17 cellular contexts compared by ENCODE assay signal in the genomic region with DNA sequence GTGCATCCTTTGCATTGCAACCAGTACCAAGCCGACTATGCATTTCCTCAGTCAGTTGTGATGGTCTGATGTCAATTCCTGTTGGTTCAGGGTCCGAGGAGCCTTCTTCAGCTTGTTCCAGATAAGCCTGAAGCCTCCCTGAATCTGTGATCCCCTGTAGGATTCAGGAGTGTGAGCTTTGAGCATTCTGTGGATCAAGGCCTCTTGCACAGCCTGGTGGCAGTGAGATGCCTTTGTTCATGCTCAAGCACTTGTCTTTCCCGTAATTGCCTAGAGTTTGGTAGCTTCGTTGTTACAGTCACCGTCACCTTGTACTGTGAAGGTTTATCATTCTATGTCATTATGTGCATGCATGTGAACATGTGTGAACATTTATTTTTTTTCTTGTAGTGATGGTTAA.
DNase-seq lines count a peak whose midpoint lies in the region; ATAC-seq and TF ChIP-seq lines count a peak whose summit lies in the region.
"Had no signal": no experiment of that assay in that cellular context is flagged by ENCODE, and none has a peak within 500 bp of the region (broad histone marks: within the 10 kb centered on the region; RNA-seq: fewer than 3 reads in every experiment).

No MANE protein-coding gene starts in this region.

- no peaks in the 10 kb centered on the region for H3K9me3 Mint-ChIP-seq in type B pancreatic cell
- no peaks in the 10 kb centered on the region for H3K9me3 Mint-ChIP-seq in stimulated activated naive CD8-positive, alpha-beta T cell treated with anti-CD3 and anti-CD28 coated beads, Interleukin-15, amount 100 ng/mL, for 72 hours
- peaks cover 3% of the 10 kb centered on the region for H3K9me3 Mint-ChIP-seq in stimulated activated memory B cell treated with anti-CD40 and anti-IgM and Interleukin-4, amounts not matched to agents 10 μg/mL and 1 μg/mL and 100 μg/mL, for 72 hours

- H3K27ac ChIP-seq in brain microvascular endothelial cell = no peak overlapping the region
- H3K27ac ChIP-seq: C4-2B had no signal

- H3K4me1 Mint-ChIP-seq in type B pancreatic cell (ENCODE audit: unreplicated experiment) = peaks cover 50% of the 10 kb centered on the region
- H3K4me1 Mint-ChIP-seq in stimulated activated naive CD8-positive, alpha-beta T cell treated with anti-CD3 and anti-CD28 coated beads, Interleukin-15, amount 100 ng/mL, for 72 hours = peaks cover 19% of the 10 kb centered on the region
- H3K4me1 Mint-ChIP-seq in stimulated activated memory B cell treated with anti-CD40 and anti-IgM and Interleukin-4, amounts not matched to agents 10 μg/mL and 1 μg/mL and 100 μg/mL, for 72 hours = peaks cover 7% of the 10 kb centered on the region

- DNase-seq in NCI-H82 (lab: John Stamatoyannopoulos, UW) (peak; percentile 8), NCI-H82 treated with DMSO at 0.1 percent for 48 hours (lab: John Stamatoyannopoulos, UW; ENCODE audit: unreplicated experiment) (no peak), brain microvascular endothelial cell (no peak), islet precursor cell (peak; percentile 38), type B pancreatic cell (ENCODE audit: extremely low spot score, unreplicated experiment) (no peak), dedifferentiated amniotic fluid mesenchymal stem cell (ENCODE audit: extremely low spot score) (no peak)
- no peak for DNase-seq in stimulated activated naive CD8-positive, alpha-beta T cell treated with anti-CD3 and anti-CD28 coated beads, Interleukin-15, amount 100 ng/mL, for 72 hours
- DNase-seq: MV-4-11, NCI-H1436, NCI-H2029 treated with DMSO at 0.1 percent for 48 hours, NCI-H2227 treated with DMSO at 0.1 percent for 48 hours, NCI-H524 treated with DMSO at 0.1 percent for 48 hours had no signal

- TF ChIP-seq CTCF in brain microvascular endothelial cell (IDR thresholded peaks at IDR 0.05; ENCODE audit: low read depth, low read length, missing control alignments) (peak; percentile 20), type B pancreatic cell (conservative IDR thresholded peaks at IDR 0.05) (no peak)

- peak overlapping the region; percentile 25 for H3K27ac Mint-ChIP-seq in type B pancreatic cell
- H3K27ac Mint-ChIP-seq in stimulated activated naive CD8-positive, alpha-beta T cell treated with anti-CD3 and anti-CD28 coated beads, Interleukin-15, amount 100 ng/mL, for 72 hours = no peak overlapping the region
- H3K27ac Mint-ChIP-seq in stimulated activated memory B cell treated with anti-CD40 and anti-IgM and Interleukin-4, amounts not matched to agents 10 μg/mL and 1 μg/mL and 100 μg/mL, for 72 hours = no peak overlapping the region

- no peaks in the 10 kb centered on the region for H3K27me3 Mint-ChIP-seq in type B pancreatic cell
- H3K27me3 Mint-ChIP-seq in stimulated activated naive CD8-positive, alpha-beta T cell treated with anti-CD3 and anti-CD28 coated beads, Interleukin-15, amount 100 ng/mL, for 72 hours = no peaks in the 10 kb centered on the region
- no peaks in the 10 kb centered on the region for H3K27me3 Mint-ChIP-seq in stimulated activated memory B cell treated with anti-CD40 and anti-IgM and Interleukin-4, amounts not matched to agents 10 μg/mL and 1 μg/mL and 100 μg/mL, for 72 hours

- peaks cover 29% of the 10 kb centered on the region for H3K36me3 Mint-ChIP-seq in type B pancreatic cell
- no peaks in the 10 kb centered on the region for H3K36me3 Mint-ChIP-seq in stimulated activated memory B cell treated with anti-CD40 and anti-IgM and Interleukin-4, amounts not matched to agents 10 μg/mL and 1 μg/mL and 100 μg/mL, for 72 hours

- H3K27me3 ChIP-seq in brain microvascular endothelial cell (replicated peaks) = no peaks in the 10 kb centered on the region

- no peak for ATAC-seq in stimulated activated naive CD8-positive, alpha-beta T cell treated with anti-CD3 and anti-CD28 coated beads, Interleukin-15, amount 100 ng/mL, for 72 hours
- ATAC-seq in stimulated activated memory B cell treated with anti-CD40 and anti-IgM and Interleukin-4, amounts not matched to agents 10 μg/mL and 1 μg/mL and 100 μg/mL, for 72 hours = no peak
- ATAC-seq: Panc1, Right ventricle myocardium inferior had no signal

- no peak overlapping the region for H3K4me3 Mint-ChIP-seq in type B pancreatic cell
- H3K4me3 Mint-ChIP-seq in stimulated activated naive CD8-positive, alpha-beta T cell treated with anti-CD3 and anti-CD28 coated beads, Interleukin-15, amount 100 ng/mL, for 72 hours = no peak overlapping the region
- no peak overlapping the region for H3K4me3 Mint-ChIP-seq in stimulated activated memory B cell treated with anti-CD40 and anti-IgM and Interleukin-4, amounts not matched to agents 10 μg/mL and 1 μg/mL and 100 μg/mL, for 72 hours

- in situ Hi-C loops in brain microvascular endothelial cell (cut with HindIII; ENCODE audit: low pct_ligation_motif_present, low sequenced_read_pairs) = no loop called here

- no peak overlapping the region for H3K4me3 ChIP-seq in brain microvascular endothelial cell (ENCODE audit: low read depth, low read length)
- H3K4me3 ChIP-seq: HAP-1 had no signal

- H3K36me3 ChIP-seq in brain microvascular endothelial cell (replicated peaks) = no peaks in the 10 kb centered on the region
- H3K36me3 ChIP-seq: HAP-1 had no signal

Comparison
In these comparisons a context has a peak if more than half of its experiments do, and no peak if none do; other contexts are left out.
1. DNase-seq: peak in NCI-H82 (single experiment) and islet precursor cell (single experiment); none in NCI-H82 treated with DMSO at 0.1 percent for 48 hours (single experiment), brain microvascular endothelial cell (single experiment), type B pancreatic cell (single experiment), stimulated activated naive CD8-positive, alpha-beta T cell treated with anti-CD3 and anti-CD28 coated beads, Interleukin-15, amount 100 ng/mL, for 72 hours (0 of 2) and dedifferentiated amniotic fluid mesenchymal stem cell (single experiment).